In genomic region chr7:70456729-70457128, GRCh38 we compare ENCODE assay signal across 12 cellular contexts.
DNase-seq lines count a peak whose midpoint lies in the region; ATAC-seq and TF ChIP-seq lines count a peak whose summit lies in the region.
"Had no signal": no experiment of that assay in that cellular context is flagged by ENCODE, and none has a peak within 500 bp of the region (broad histone marks: within the 10 kb centered on the region; RNA-seq: fewer than 3 reads in every experiment).

No MANE protein-coding gene starts in this region.

- POLR2A ChIA-PET in activated CD8-positive, alpha-beta T cell treated with anti-CD3 and anti-CD28 coated beads, Interleukin-2, amount 10 ng/mL, durations not matched to agents 7 days and 5 days (lab: Charles Lee) = no interaction called here

- H3K27me3 Mint-ChIP-seq in activated CD8-positive, alpha-beta T cell treated with anti-CD3 and anti-CD28 coated beads, Interleukin-2, amount 10 ng/mL, durations not matched to agents 7 days and 5 days (ENCODE audit: low read depth) = no peaks in the 10 kb centered on the region

- peak overlapping the region; percentile 97 for H3K27ac ChIP-seq in DOHH2 (ENCODE audit: low read depth, low read length)

- H3K79me2 ChIP-seq in DOHH2 (ENCODE audit: control insufficient read depth, low read length) = peaks cover 8% of the 10 kb centered on the region

- H3K4me2 ChIP-seq in DOHH2 (ENCODE audit: low read length) = peak overlapping the region; percentile 86

- H3K9me3 Mint-ChIP-seq in activated CD8-positive, alpha-beta T cell treated with anti-CD3 and anti-CD28 coated beads, Interleukin-2, amount 10 ng/mL, durations not matched to agents 7 days and 5 days (ENCODE audit: insufficient read depth) = no peaks in the 10 kb centered on the region
- H3K9me3 Mint-ChIP-seq: neural crest cell had no signal

- no peaks in the 10 kb centered on the region for H3K9me3 ChIP-seq in DOHH2 (ENCODE audit: control insufficient read depth, insufficient read depth, low read length)

- peak overlapping the region; percentile 63 for H3K27ac Mint-ChIP-seq in activated CD8-positive, alpha-beta T cell treated with anti-CD3 and anti-CD28 coated beads, Interleukin-2, amount 10 ng/mL, durations not matched to agents 7 days and 5 days

- H3K4me3 ChIP-seq in DOHH2 (ENCODE audit: low read length) = peak overlapping the region; percentile 65

- TF ChIP-seq CTCF in DOHH2 (IDR thresholded peaks at IDR 0.05; ENCODE audit: low read depth, low read length, poor library complexity, severe bottlenecking) = no peak

- CTCF ChIA-PET in activated CD8-positive, alpha-beta T cell treated with anti-CD3 and anti-CD28 coated beads, Interleukin-2, amount 10 ng/mL, durations not matched to agents 7 days and 5 days (lab: Charles Lee) = no interaction called here

- ATAC-seq in GM19438 (IDR thresholded peaks at IDR 0.05; ENCODE audit: low read depth, unreplicated experiment) (peak; percentile 57), HG02938 (IDR thresholded peaks at IDR 0.05; ENCODE audit: unreplicated experiment) (peak; percentile 44), left lobe of liver (no peak), HG02571 (IDR thresholded peaks at IDR 0.05; ENCODE audit: unreplicated experiment) (no peak)
- no peak for ATAC-seq in activated CD8-positive, alpha-beta T cell treated with anti-CD3 and anti-CD28 coated beads, Interleukin-2, amount 10 ng/mL, durations not matched to agents 7 days and 5 days

- peaks cover 29% of the 10 kb centered on the region for H3F3A ChIP-seq in DOHH2 (ENCODE audit: control insufficient read depth, insufficient read depth)

- no peaks in the 10 kb centered on the region for H4K20me1 ChIP-seq in DOHH2 (ENCODE audit: control insufficient read depth, insufficient read depth, low read depth, low read length)

- no peaks in the 10 kb centered on the region for H3K27me3 ChIP-seq in DOHH2 (ENCODE audit: control insufficient read depth, low read length)

- no peaks in the 10 kb centered on the region for H3K9me2 ChIP-seq in DOHH2 (replicated peaks; ENCODE audit: control insufficient read depth, low read length)

- H3K4me1 ChIP-seq in DOHH2 (ENCODE audit: control insufficient read depth, low read length) = peaks cover 64% of the 10 kb centered on the region

- peak; percentile 26 for DNase-seq in activated CD8-positive, alpha-beta T cell treated with anti-CD3 and anti-CD28 coated beads, Interleukin-2, amount 10 ng/mL, durations not matched to agents 7 days and 5 days
- no peak for DNase-seq in EL
- DNase-seq in HCEC 1CT = no peak
- DNase-seq in left lobe of liver (ENCODE audit: low spot score) = no peak
- DNase-seq: AML-193, H7, NCI-H2029 had no signal

- peaks cover 8% of the 10 kb centered on the region for H3K36me3 ChIP-seq in DOHH2 (ENCODE audit: control insufficient read depth, low read length)

- H3K36me3 Mint-ChIP-seq in activated CD8-positive, alpha-beta T cell treated with anti-CD3 and anti-CD28 coated beads, Interleukin-2, amount 10 ng/mL, durations not matched to agents 7 days and 5 days (ENCODE audit: low read depth) = no peaks in the 10 kb centered on the region

- no peak overlapping the region for H3K4me3 Mint-ChIP-seq in activated CD8-positive, alpha-beta T cell treated with anti-CD3 and anti-CD28 coated beads, Interleukin-2, amount 10 ng/mL, durations not matched to agents 7 days and 5 days
- H3K4me3 Mint-ChIP-seq: neural crest cell had no signal

- peaks cover 7% of the 10 kb centered on the region for H3K4me1 Mint-ChIP-seq in activated CD8-positive, alpha-beta T cell treated with anti-CD3 and anti-CD28 coated beads, Interleukin-2, amount 10 ng/mL, durations not matched to agents 7 days and 5 days (ENCODE audit: low read depth)

Comparison
In these comparisons a context has a peak if more than half of its experiments do, and no peak if none do; other contexts are left out.
1. ATAC-seq: peak in GM19438 (single experiment) and HG02938 (single experiment); none in activated CD8-positive, alpha-beta T cell treated with anti-CD3 and anti-CD28 coated beads, Interleukin-2, amount 10 ng/mL, durations not matched to agents 7 days and 5 days (single experiment), left lobe of liver (single experiment) and HG02571 (single experiment).